ENCODE assay signal across 2 cellular contexts in genomic region chr6:35282472-35282871, GRCh38.
A peak's percentile ranks its signal among the peaks of the same experiment; 100 is the strongest.
TF ChIP-seq lines count a peak whose summit lies in the region.

No MANE protein-coding gene starts in this region.

TF ChIP-seq in Ishikawa, 13 proteins besides CTCF, POLR2A, EP300 and RAD21:
- TF ChIP-seq TEAD4 (IDR thresholded peaks at IDR 0.05) (no peak), CEBPB (IDR thresholded peaks at IDR 0.05) (peak; percentile 4; the same call in 1 of the 2 replicates), NFIC (IDR thresholded peaks at IDR 0.05) (no peak), REST (IDR thresholded peaks at IDR 0.05; ENCODE audit: low read depth) (no peak)

TF ChIP-seq in K562, 482 proteins besides CTCF, POLR2A, EP300 and RAD21:
- TF ChIP-seq ETS2 (tag; IDR thresholded peaks at IDR 0.05; ENCODE audit: borderline replicate concordance, poor library complexity, severe bottlenecking) (no peak), CEBPB (tag; IDR thresholded peaks at IDR 0.05) (peak; percentile 88), CEBPG (CRISPR knock-in tag; IDR thresholded peaks at IDR 0.05) (peak; percentile 64), CEBPG (tag; conservative IDR thresholded peaks at IDR 0.05 in 1 of 2, IDR thresholded peaks at IDR 0.05 in 1 of 2) (peak; percentile 51 to 52; a peak in 2 of 4 replicates)
